In the genomic region with DNA sequence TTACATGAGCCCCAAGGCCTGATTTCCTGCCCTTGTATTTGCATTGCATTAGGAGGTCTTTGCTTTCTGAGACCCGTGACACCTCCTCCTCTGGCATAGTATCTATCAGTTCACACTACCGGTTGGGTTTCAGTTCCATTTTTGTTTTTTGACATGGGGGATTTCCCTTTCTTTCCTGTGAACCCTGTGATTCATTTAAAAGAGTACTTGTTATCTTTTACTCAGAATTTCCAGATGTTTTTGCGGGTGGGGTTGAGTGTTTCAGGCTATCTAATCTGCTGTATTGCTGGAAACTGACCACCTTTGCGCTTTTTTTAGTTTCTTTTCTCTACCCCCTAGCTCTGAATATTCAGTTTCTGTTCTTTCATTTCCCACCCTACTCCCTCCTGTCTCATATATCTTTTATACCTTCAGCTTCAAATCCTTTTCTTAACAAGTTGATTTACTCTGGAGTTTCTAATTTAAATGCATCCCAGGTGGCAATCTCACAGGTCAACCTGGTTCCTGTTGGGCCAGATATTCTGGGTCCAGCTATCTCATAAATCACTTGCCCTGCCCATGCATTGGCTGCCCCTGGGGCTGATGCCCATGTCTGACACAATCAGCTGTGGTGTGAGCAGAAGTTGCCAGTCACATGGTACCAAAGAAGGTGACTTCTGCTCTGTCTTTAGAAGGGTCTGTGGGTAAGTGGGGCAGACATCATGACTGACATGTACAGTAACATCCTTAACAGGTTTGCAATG, we compare ENCODE assay signal across 9 cellular contexts. TPM values are rescaled to one million over a fixed set of nuclear protein-coding genes. Genes with fewer than 3 reads are reported as not detected.
DNase-seq lines count a peak whose midpoint lies in the region; ATAC-seq and TF ChIP-seq lines count a peak whose summit lies in the region.
"Had no signal": no experiment of that assay in that cellular context is flagged by ENCODE, and none has a peak within 500 bp of the region (broad histone marks: within the 10 kb centered on the region; RNA-seq: fewer than 3 reads in every experiment).

No MANE protein-coding gene starts in this region.

- no peak overlapping the region for H3K4me2 ChIP-seq in PC-3 (ENCODE audit: low read length)

- no peaks in the 10 kb centered on the region for H3K79me2 ChIP-seq in PC-3 (ENCODE audit: low read length)

- no peak overlapping the region for H3K9ac ChIP-seq in PC-3 (ENCODE audit: low read length)

- H3K9me3 ChIP-seq in RWPE2 (ENCODE audit: severe bottlenecking) (no peaks in the 10 kb centered on the region), PC-3 (ENCODE audit: low read length) (no peaks in the 10 kb centered on the region)

- CTCF ChIA-PET in PC-3 (lab: Charles Lee): no interaction called here

- H4K20me1 ChIP-seq in PC-3 (ENCODE audit: low read length): no peaks in the 10 kb centered on the region

- intact Hi-C loops in PC-3 (cut with micrococcal nuclease): no loop called here

- no peaks in the 10 kb centered on the region for H3K9me3 Mint-ChIP-seq in activated naive CD8-positive, alpha-beta T cell treated with anti-CD3 and anti-CD28 coated beads, Interleukin-2, amount 50 U/mL, for 24 hours

- H2AFZ ChIP-seq in PC-3 (ENCODE audit: low read length): no peak overlapping the region

- ATAC-seq in GM18870 (IDR thresholded peaks at IDR 0.05; ENCODE audit: unreplicated experiment) (peak; percentile 66), HG02943 (IDR thresholded peaks at IDR 0.05; ENCODE audit: low read depth, unreplicated experiment) (peak; percentile 66), RWPE2 (ENCODE audit: low read depth) (peak; percentile 13; the same call in 2 of the 3 replicates), PC-3 (no peak)
- peak; percentile 95 for ATAC-seq in activated naive CD8-positive, alpha-beta T cell treated with anti-CD3 and anti-CD28 coated beads, Interleukin-2, amount 50 U/mL, for 24 hours
- ATAC-seq: Panc1 had no signal

- H3K4me3 ChIP-seq in RWPE2 (ENCODE audit: severe bottlenecking): no peak overlapping the region
- no peak overlapping the region for H3K4me3 ChIP-seq in PC-3 (ENCODE audit: low read length)

- H3F3A ChIP-seq in PC-3 (ENCODE audit: low read length, unreplicated experiment): no peaks in the 10 kb centered on the region

- H3K27ac ChIP-seq in RWPE2 (ENCODE audit: poor library complexity, severe bottlenecking) (no peak overlapping the region), PC-3 (ENCODE audit: low read length) (no peak overlapping the region)

- no peaks in the 10 kb centered on the region for H3K9me2 ChIP-seq in PC-3 (replicated peaks; ENCODE audit: low read length)

- POLR2A ChIA-PET in PC-3 (lab: Charles Lee; ENCODE audit: unreplicated experiment): no interaction called here

- peaks cover 82% of the 10 kb centered on the region for H3K4me1 Mint-ChIP-seq in activated naive CD8-positive, alpha-beta T cell treated with anti-CD3 and anti-CD28 coated beads, Interleukin-2, amount 50 U/mL, for 24 hours

- H3K27me3 Mint-ChIP-seq in activated naive CD8-positive, alpha-beta T cell treated with anti-CD3 and anti-CD28 coated beads, Interleukin-2, amount 50 U/mL, for 24 hours: no peaks in the 10 kb centered on the region

- no peak for TF ChIP-seq CTCF in RWPE2 (IDR thresholded peaks at IDR 0.05; ENCODE audit: poor library complexity, severe bottlenecking)
- no peak for TF ChIP-seq CTCF in PC-3 (conservative IDR thresholded peaks at IDR 0.05; ENCODE audit: low read depth, low read length)

- H3K36me3 ChIP-seq in RWPE2 (ENCODE audit: low read depth) (no peaks in the 10 kb centered on the region), PC-3 (ENCODE audit: low read depth, low read length) (no peaks in the 10 kb centered on the region)

- H3K27ac Mint-ChIP-seq in activated naive CD8-positive, alpha-beta T cell treated with anti-CD3 and anti-CD28 coated beads, Interleukin-2, amount 50 U/mL, for 24 hours: peak overlapping the region; percentile 100

- DNase-seq in RWPE2 (ENCODE audit: low spot score): no peak
- DNase-seq in activated naive CD8-positive, alpha-beta T cell treated with anti-CD3 and anti-CD28 coated beads, Interleukin-2, amount 50 U/mL, for 24 hours: peak; percentile 68
- peak; percentile 51 for DNase-seq in stimulated activated CD4-positive, alpha-beta T cell treated with anti-CD3 and anti-CD28 coated beads, Interleukin-12 subunit alpha, Interleukin-12 subunit beta, amount 100 ng/mL, for 4 hours
- no peak for DNase-seq in PC-3
- DNase-seq in NCI-H82 treated with DMSO at 0.1 percent for 48 hours (lab: John Stamatoyannopoulos, UW; ENCODE audit: unreplicated experiment): no peak
- no peak for DNase-seq in T1000 (lab: John Stamatoyannopoulos, UW)

- BruUV-seq in PC-3 (replicated peaks; lab: Mats Ljungman, UMichigan): no TSS peak

- H3K36me3 Mint-ChIP-seq in activated naive CD8-positive, alpha-beta T cell treated with anti-CD3 and anti-CD28 coated beads, Interleukin-2, amount 50 U/mL, for 24 hours (ENCODE audit: low read depth): peaks cover 2% of the 10 kb centered on the region

- H3K27me3 ChIP-seq in RWPE2 (ENCODE audit: insufficient read depth, poor library complexity, severe bottlenecking) (no peaks in the 10 kb centered on the region), PC-3 (ENCODE audit: low read length) (no peaks in the 10 kb centered on the region)

- H3K4me1 ChIP-seq in RWPE2 (ENCODE audit: insufficient read depth, poor library complexity, severe bottlenecking): peaks cover 6% of the 10 kb centered on the region
- peaks cover 2% of the 10 kb centered on the region for H3K4me1 ChIP-seq in PC-3 (ENCODE audit: insufficient read depth, low read length)

- H3K4me3 Mint-ChIP-seq in activated naive CD8-positive, alpha-beta T cell treated with anti-CD3 and anti-CD28 coated beads, Interleukin-2, amount 50 U/mL, for 24 hours: peak overlapping the region; percentile 69

RNA-seq across cellular contexts. Expression of a gene that starts 14.3 kb away (rescaled TPM):
- 27.8 and 31.1 TPM in 2 replicates for total RNA-seq in PC-3 (2014; rRNA removed)

Comparison
In these comparisons a context has a peak if more than half of its experiments do, and no peak if none do; other contexts are left out.
1. DNase-seq: peak in activated naive CD8-positive, alpha-beta T cell treated with anti-CD3 and anti-CD28 coated beads, Interleukin-2, amount 50 U/mL, for 24 hours (single experiment) and stimulated activated CD4-positive, alpha-beta T cell treated with anti-CD3 and anti-CD28 coated beads, Interleukin-12 subunit alpha, Interleukin-12 subunit beta, amount 100 ng/mL, for 4 hours (single experiment); none in RWPE2 (single experiment), PC-3 (single experiment), NCI-H82 treated with DMSO at 0.1 percent for 48 hours (single experiment) and T1000 (single experiment).